ENCODE assay signal across 1 cellular context in genomic region chr6:82247634-82248232, GRCh38.
A peak's percentile ranks its signal among the peaks of the same experiment; 100 is the strongest.
TF ChIP-seq lines count a peak whose summit lies in the region.

Gene IBTK (minus strand): TSS chr6:82247744. CDS start chr6:82240486, 7,258 bp downstream.

TF ChIP-seq in K562, 482 proteins besides CTCF, POLR2A, EP300 and RAD21 (continued from another document and continues in another):
- peak; percentile 37; the same call in 1 of the 2 replicates for TF ChIP-seq PHF21A (IDR thresholded peaks at IDR 0.05; ENCODE audit: borderline replicate concordance, low read depth)
- TF ChIP-seq ZSCAN29 (IDR thresholded peaks at IDR 0.05), result peak; percentile 72; the same call in 1 of the 2 replicates
- 0 out of 2 replicates have a peak, but pooled peaks have one; percentile 28 for TF ChIP-seq GTF2F1 (IDR thresholded peaks at IDR 0.05; ENCODE audit: low read depth, low read length)
- no peak for TF ChIP-seq TBL1XR1 (IDR thresholded peaks at IDR 0.05; ENCODE audit: low read length in 2 of 2)
- no peak for TF ChIP-seq TFAM (CRISPR knock-in tag; conservative IDR thresholded peaks at IDR 0.05)
- TF ChIP-seq FOSL1 (tag; conservative IDR thresholded peaks at IDR 0.05), result peak; percentile 88
- 0 out of 2 replicates have a peak, but pooled peaks have one; percentile 24 for TF ChIP-seq SMARCA5 (IDR thresholded peaks at IDR 0.05)
- TF ChIP-seq RBM15 (IDR thresholded peaks at IDR 0.05; ENCODE audit: insufficient read depth, low read length), result no peak
- no peak for TF ChIP-seq MECOM (CRISPR knock-in tag; IDR thresholded peaks at IDR 0.05)
- TF ChIP-seq NFIX (CRISPR knock-in tag; IDR thresholded peaks at IDR 0.05; ENCODE audit: low read depth), result no peak
- TF ChIP-seq GTF2E2 (tag; IDR thresholded peaks at IDR 0.05), result peak; percentile 55; the same call in 1 of the 2 replicates
- no peak for TF ChIP-seq SRSF9 (IDR thresholded peaks at IDR 0.05; ENCODE audit: borderline replicate concordance, low read depth, low read length)
- TF ChIP-seq PKNOX1 (IDR thresholded peaks at IDR 0.05), result 0 out of 2 replicates have a peak, but pooled peaks have one; percentile 28
- TF ChIP-seq ZFX (CRISPR knock-in tag; IDR thresholded peaks at IDR 0.05), result peak; percentile 97
- TF ChIP-seq WHSC1 (IDR thresholded peaks at IDR 0.05; ENCODE audit: low read length), result no peak
- no peak for TF ChIP-seq KLF16 (IDR thresholded peaks at IDR 0.05)
- TF ChIP-seq ELF2 (CRISPR knock-in tag; IDR thresholded peaks at IDR 0.05), result no peak
- peak; percentile 28 for TF ChIP-seq POLR2B (IDR thresholded peaks at IDR 0.05; ENCODE audit: low read depth, partially characterized antibody)
- no peak for TF ChIP-seq ETV5 (CRISPR knock-in tag; IDR thresholded peaks at IDR 0.05; ENCODE audit: low read depth)
- no peak for TF ChIP-seq HES1 (IDR thresholded peaks at IDR 0.05; ENCODE audit: low read depth)
- peak in 1 of 2 experiments; percentile 68; a peak in 3 of 4 replicates for TF ChIP-seq MNT (conservative IDR thresholded peaks at IDR 0.05)
- peak; percentile 79 for TF ChIP-seq HCFC1 (IDR thresholded peaks at IDR 0.05; ENCODE audit: low read depth, low read length)
- no peak for TF ChIP-seq MLX (CRISPR knock-in tag; conservative IDR thresholded peaks at IDR 0.05)
- no peak for TF ChIP-seq NR4A1 (CRISPR knock-in tag; IDR thresholded peaks at IDR 0.05)
- peak; percentile 49; the same call in 1 of the 2 replicates for TF ChIP-seq NR4A1 (tag; IDR thresholded peaks at IDR 0.05)
- no peak for TF ChIP-seq JUN (IDR thresholded peaks at IDR 0.05; ENCODE audit: borderline replicate concordance, low read depth, low read length)
- no peak for TF ChIP-seq JUN (CRISPR knock-in tag; IDR thresholded peaks at IDR 0.05; ENCODE audit: borderline replicate concordance)
- no peak for TF ChIP-seq ZNF146 (CRISPR knock-in tag; IDR thresholded peaks at IDR 0.05; ENCODE audit: unreplicated experiment)
- peak; percentile 33 for TF ChIP-seq RBM22 (IDR thresholded peaks at IDR 0.05; ENCODE audit: low read depth, low read length, poor library complexity, severe bottlenecking)
- TF ChIP-seq ZNF384 (IDR thresholded peaks at IDR 0.05; ENCODE audit: low read depth, low read length), result no peak
- no peak for TF ChIP-seq CREB3 (tag; conservative IDR thresholded peaks at IDR 0.05; ENCODE audit: low read depth)
- TF ChIP-seq ZNF444 (CRISPR knock-in tag; IDR thresholded peaks at IDR 0.05), result no peak
- peak; percentile 70 for TF ChIP-seq CHD2 (IDR thresholded peaks at IDR 0.05; ENCODE audit: low read depth, low read length)
- no peak for TF ChIP-seq ZNF224 (CRISPR knock-in tag; IDR thresholded peaks at IDR 0.05)
- peak; percentile 30 to 41 for TF ChIP-seq E2F6 (IDR thresholded peaks at IDR 0.05; ENCODE audit: borderline replicate concordance in 1 of 2, extremely low read depth in 1 of 2, insufficient read depth in 1 of 2, insufficient read length in 1 of 2, low read depth in 1 of 2, low read length in 1 of 2, poor library complexity in 1 of 2, severe bottlenecking in 1 of 2)
- no peak for TF ChIP-seq KLF10 (CRISPR knock-in tag; IDR thresholded peaks at IDR 0.05)
- peak; percentile 72 for TF ChIP-seq JUND (IDR thresholded peaks at IDR 0.05; ENCODE audit: borderline replicate concordance, low read depth, low read length)
- TF ChIP-seq JUND (tag; IDR thresholded peaks at IDR 0.05; ENCODE audit: borderline replicate concordance, low read depth, low read length), result peak; percentile 34; the same call in 1 of the 3 replicates
- TF ChIP-seq ZBTB7A (IDR thresholded peaks at IDR 0.05; ENCODE audit: borderline replicate concordance, control insufficient read depth, low read depth, low read length), result no peak
- peak; percentile 82 for TF ChIP-seq ESRRA (IDR thresholded peaks at IDR 0.05; ENCODE audit: borderline replicate concordance, low read depth)
- no peak for TF ChIP-seq GATAD2B (IDR thresholded peaks at IDR 0.05; ENCODE audit: borderline replicate concordance)
- TF ChIP-seq DACH1 (IDR thresholded peaks at IDR 0.05; ENCODE audit: partially characterized antibody), result no peak
- TF ChIP-seq ZBTB5 (IDR thresholded peaks at IDR 0.05), result no peak
- TF ChIP-seq KDM4B (IDR thresholded peaks at IDR 0.05; ENCODE audit: borderline replicate concordance in 2 of 2, low read depth in 1 of 2), result no peak
- TF ChIP-seq HDGF (IDR thresholded peaks at IDR 0.05), result no peak
- no peak for TF ChIP-seq FUS (optimal IDR thresholded peaks at IDR 0.05; ENCODE audit: low read depth, low read length)
- TF ChIP-seq BRF2 (IDR thresholded peaks at IDR 0.05; ENCODE audit: borderline replicate concordance, insufficient read depth, insufficient read length), result no peak
- TF ChIP-seq PML (IDR thresholded peaks at IDR 0.05; ENCODE audit: low read length), result peak; percentile 46; the same call in 1 of the 2 replicates
- no peak for TF ChIP-seq ZNF184 (CRISPR knock-in tag; IDR thresholded peaks at IDR 0.05)
- peak; percentile 50 for TF ChIP-seq EGR1 (conservative IDR thresholded peaks at IDR 0.05)
- TF ChIP-seq ZBTB34 (CRISPR knock-in tag; IDR thresholded peaks at IDR 0.05), result no peak
- 0 out of 4 replicates have a peak, but pooled peaks have one; percentile 5 to 11 for TF ChIP-seq SIN3A (IDR thresholded peaks at IDR 0.05; ENCODE audit: borderline replicate concordance in 2 of 2, control insufficient read depth in 1 of 2, low read depth in 2 of 2, low read length in 2 of 2)
- TF ChIP-seq MBD1 (CRISPR knock-in tag; IDR thresholded peaks at IDR 0.05), result no peak
- TF ChIP-seq PTTG1 (tag; IDR thresholded peaks at IDR 0.05; ENCODE audit: low read depth), result no peak
- TF ChIP-seq GATA2 (CRISPR knock-in tag; IDR thresholded peaks at IDR 0.05), result no peak
- no peak for TF ChIP-seq ZNF277 (CRISPR knock-in tag; IDR thresholded peaks at IDR 0.05; ENCODE audit: borderline replicate concordance)
- peak; percentile 48 for TF ChIP-seq ATF3 (IDR thresholded peaks at IDR 0.05)
- TF ChIP-seq ATF3 (CRISPR knock-in tag; conservative IDR thresholded peaks at IDR 0.05), result no peak
- TF ChIP-seq PHF8 (IDR thresholded peaks at IDR 0.05; ENCODE audit: borderline replicate concordance, low read length), result peak; percentile 94
